ENCODE assay signal across 8 cellular contexts in genomic region chr1:24955161-24955560, GRCh38. TPM values are rescaled to one million over a fixed set of nuclear protein-coding genes. Genes with fewer than 3 reads are reported as not detected.
DNase-seq lines count a peak whose midpoint lies in the region; ATAC-seq and TF ChIP-seq lines count a peak whose summit lies in the region.

No MANE protein-coding gene starts in this region.

- ATAC-seq in gastroesophageal sphincter (no peak), heart left ventricle (no peak)

- intact Hi-C loops in heart left ventricle (cut with DNase I), result no loop called here

- no peak overlapping the region for H3K27ac ChIP-seq in gastroesophageal sphincter
- H3K27ac ChIP-seq in heart left ventricle, result no peak overlapping the region
- no peak overlapping the region for H3K27ac ChIP-seq in Karpas-422 (ENCODE audit: low read length)

- H3K79me2 ChIP-seq in Karpas-422 (ENCODE audit: low read length), result no peaks in the 10 kb centered on the region

- H3K36me3 ChIP-seq in gastroesophageal sphincter (no peaks in the 10 kb centered on the region), heart left ventricle (no peaks in the 10 kb centered on the region), Karpas-422 (ENCODE audit: insufficient read depth, low read length) (no peaks in the 10 kb centered on the region)

- no peak overlapping the region for H3K9ac ChIP-seq in Karpas-422 (ENCODE audit: low read length)

- TF ChIP-seq CTCF in fibroblast of villous mesenchyme (IDR thresholded peaks at IDR 0.05; ENCODE audit: insufficient read depth, low read depth, low read length) (no peak), gastroesophageal sphincter (IDR thresholded peaks at IDR 0.05) (no peak), heart left ventricle (IDR thresholded peaks at IDR 0.05) (no peak)

- H3K9me3 ChIP-seq in gastroesophageal sphincter (no peaks in the 10 kb centered on the region), heart left ventricle (no peaks in the 10 kb centered on the region), Karpas-422 (ENCODE audit: low read length) (no peaks in the 10 kb centered on the region)

- TF ChIP-seq EP300 in gastroesophageal sphincter (IDR thresholded peaks at IDR 0.05), result no peak

- 93 to 100% methylated on average over 1 to 3 of the region's 5 CpGs for WGBS in gastroesophageal sphincter (ENCODE audit: low coverage in 1 of 2), 2 donors
- WGBS in heart left ventricle, 4 donors, result 67 to 75% (median 72%) methylated on average over 5 of the region's 5 CpGs

- no peak overlapping the region for H3K4me3 ChIP-seq in fibroblast of villous mesenchyme (ENCODE audit: low read depth, low read length)
- H3K4me3 ChIP-seq in gastroesophageal sphincter, result no peak overlapping the region
- H3K4me3 ChIP-seq in heart left ventricle, result no peak overlapping the region
- H3K4me3 ChIP-seq in Karpas-422 (ENCODE audit: low read length), result no peak overlapping the region

- H3K4me1 ChIP-seq in gastroesophageal sphincter (no peaks in the 10 kb centered on the region), heart left ventricle (peaks cover 0 to 21% (median 0%) of the 10 kb centered on the region in 12 donors), Karpas-422 (ENCODE audit: low read length) (no peaks in the 10 kb centered on the region)

- no peak overlapping the region for H2AFZ ChIP-seq in Karpas-422 (ENCODE audit: low read length)

- no peak overlapping the region for H3K4me2 ChIP-seq in Karpas-422 (ENCODE audit: low read depth, low read length, poor library complexity, severe bottlenecking)

- H3K27me3 ChIP-seq in gastroesophageal sphincter, result peaks cover 32% of the 10 kb centered on the region
- peaks cover 0 to 15% (median 3%) of the 10 kb centered on the region in 9 donors for H3K27me3 ChIP-seq in heart left ventricle
- no peaks in the 10 kb centered on the region for H3K27me3 ChIP-seq in Karpas-422 (ENCODE audit: low read length)

- DNase-seq in Daoy (ENCODE audit: low read depth) (peak; percentile 87), HK-2 (ENCODE audit: unreplicated experiment) (peak; percentile 45), fibroblast of villous mesenchyme (ENCODE audit: low read depth) (peak; percentile 19), heart left ventricle (no peak), superior temporal gyrus (ENCODE audit: extremely low spot score) (no peak), Karpas-422 (no peak)
- DNase-seq in activated CD4-positive, alpha-beta T cell treated with anti-CD3 and anti-CD28 coated beads for 48 hours, result peak; percentile 85

- H3K9me2 ChIP-seq in Karpas-422 (replicated peaks; ENCODE audit: insufficient read depth, low read length), result no peaks in the 10 kb centered on the region

- H4K20me1 ChIP-seq in Karpas-422 (ENCODE audit: insufficient read depth, low read depth, low read length), result no peaks in the 10 kb centered on the region

- no peak for TF ChIP-seq POLR2A in gastroesophageal sphincter (IDR thresholded peaks at IDR 0.05)
- TF ChIP-seq POLR2A in heart left ventricle (IDR thresholded peaks at IDR 0.05), result no peak

RNA-seq across cellular contexts. Expression of gene RUNX3, which starts 25.1 kb away (rescaled TPM):
- total RNA-seq in Daoy (2014; rRNA removed; shearing (Covaris generic)), result 5.5 and 5.6 TPM in 2 replicates
- not detected in 2 replicates for total RNA-seq in fibroblast of villous mesenchyme
- 1 to 10 TPM in 2 of 4 donors, under 1 TPM in 2; 0.62 to 2.0 (median 1.3) TPM for total RNA-seq in gastroesophageal sphincter
- total RNA-seq in heart left ventricle, result 1 to 10 TPM in 3 of 9 donors, under 1 TPM in 6; 0.21 to 8.7 (median 0.65) TPM
- under 1 TPM; 0.35 to 0.38 TPM for polyA plus RNA-seq in heart left ventricle
- 35.2 and 36.6 TPM in 2 replicates for total RNA-seq in Karpas-422 (2014; rRNA removed; shearing (Covaris generic); ENCODE audit: low replicate concordance)

Comparison
In these comparisons a context has a peak if more than half of its experiments do, and no peak if none do; other contexts are left out.
1. DNase-seq: peak in Daoy (single experiment), HK-2 (single experiment), activated CD4-positive, alpha-beta T cell treated with anti-CD3 and anti-CD28 coated beads for 48 hours (single experiment) and fibroblast of villous mesenchyme (single experiment); none in heart left ventricle (0 of 5), superior temporal gyrus (single experiment) and Karpas-422 (single experiment).